8 cellular contexts compared by ENCODE assay signal in genomic region chr5:137734962-137735530, GRCh38. TPM values are rescaled to one million over a fixed set of nuclear protein-coding genes. Genes with fewer than 3 reads are reported as not detected.
DNase-seq lines count a peak whose midpoint lies in the region; ATAC-seq and TF ChIP-seq lines count a peak whose summit lies in the region.

No MANE protein-coding gene starts in this region.

- H3K36me3 ChIP-seq in ectodermal cell (ENCODE audit: control insufficient read depth, insufficient read depth, low read length), result no peaks in the 10 kb centered on the region
- H3K36me3 ChIP-seq in tibial nerve, result no peaks in the 10 kb centered on the region

- peak; percentile 26 for ATAC-seq in GM19452 (IDR thresholded peaks at IDR 0.05; ENCODE audit: unreplicated experiment)

- H3K4me1 Mint-ChIP-seq in Calu3 (ENCODE audit: low read depth, unreplicated experiment), result peaks cover 10% of the 10 kb centered on the region

- no peaks in the 10 kb centered on the region for H3K9me3 Mint-ChIP-seq in Calu3 (ENCODE audit: low read depth, unreplicated experiment)

- WGBS in ectodermal cell, 2 experiments, result 13 to 17% methylated on average over 14 of the region's 14 CpGs
- WGBS in lower leg skin, 2 donors, result 1 to 5% methylated on average over 14 of the region's 14 CpGs
- 11 to 13% methylated on average over 14 of the region's 14 CpGs for WGBS in tibial nerve, 2 donors

- no peaks in the 10 kb centered on the region for H3K27me3 Mint-ChIP-seq in Calu3 (ENCODE audit: unreplicated experiment)

- H3K4me1 ChIP-seq in ectodermal cell (ENCODE audit: control insufficient read depth, insufficient read depth, low read length) (peaks cover 8% of the 10 kb centered on the region), tibial nerve (peaks cover 0 to 27% (median 10%) of the 10 kb centered on the region in 4 donors)

- CTCF ChIA-PET in Calu3 (lab: Charles Lee), result interaction anchor here (1.3 to 3.8 kb wide), 3 partner anchors 17 to 105 kb away, joined by 6 to 77 read pairs (median 14); no protein-coding TSS in a partner anchor

- TF ChIP-seq CTCF in Calu3 (IDR thresholded peaks at IDR 0.05; ENCODE audit: unreplicated experiment), result no peak
- no peak for TF ChIP-seq CTCF in lower leg skin (IDR thresholded peaks at IDR 0.05)
- TF ChIP-seq CTCF in tibial nerve (IDR thresholded peaks at IDR 0.05), result no peak

- peak overlapping the region; percentile 57 for H3K27ac ChIP-seq in ectodermal cell (ENCODE audit: insufficient read depth, low read depth, low read length, poor library complexity, severe bottlenecking)
- peak overlapping the region; percentile 46 to 78 (median 56) for H3K27ac ChIP-seq in tibial nerve

- H3K27ac Mint-ChIP-seq in Calu3 (ENCODE audit: unreplicated experiment), result no peak overlapping the region

- H3K4me3 ChIP-seq in ectodermal cell (ENCODE audit: insufficient read depth, low read depth, low read length) (peak overlapping the region; percentile 52), lower leg skin (ENCODE audit: low read depth, poor library complexity, severe bottlenecking) (peak overlapping the region; percentile 0), tibial nerve (peak overlapping the region; percentile 26 to 45 (median 34))

- no peak for TF ChIP-seq EP300 in tibial nerve (IDR thresholded peaks at IDR 0.05)

- no peak for TF ChIP-seq POLR2A in lower leg skin (IDR thresholded peaks at IDR 0.05)
- no peak for TF ChIP-seq POLR2A in tibial nerve (IDR thresholded peaks at IDR 0.05)

- H3K36me3 Mint-ChIP-seq in Calu3 (ENCODE audit: insufficient read depth, unreplicated experiment), result no peaks in the 10 kb centered on the region

- H3K4me3 Mint-ChIP-seq in Calu3 (ENCODE audit: low read depth, unreplicated experiment), result no peak overlapping the region

- H3K27me3 ChIP-seq in ectodermal cell (ENCODE audit: control insufficient read depth, insufficient read depth, low read length, poor library complexity, severe bottlenecking), result no peaks in the 10 kb centered on the region
- H3K27me3 ChIP-seq in tibial nerve, result no peaks in the 10 kb centered on the region

- DNase-seq in Calu3 (peak; percentile 34), NCI-H345 treated with DMSO at 0.1 percent for 48 hours (lab: John Stamatoyannopoulos, UW; ENCODE audit: unreplicated experiment) (peak; percentile 73), lower leg skin (ENCODE audit: low spot score in 2 of 2) (peak; percentile 29 to 88), tibial nerve (ENCODE audit: low spot score in 2 of 2) (peak in 1 of 2 donors; percentile 19), activated gamma-delta T cell (lab: John Stamatoyannopoulos, UW) (no peak), SIG-M5 (lab: John Stamatoyannopoulos, UW) (no peak)

- no peaks in the 10 kb centered on the region for H3K9me3 ChIP-seq in ectodermal cell (ENCODE audit: control insufficient read depth, low read length)
- H3K9me3 ChIP-seq in tibial nerve, result no peaks in the 10 kb centered on the region

- intact Hi-C loops in Calu3 (cut with micrococcal nuclease; ENCODE audit: unreplicated experiment), result no loop called here
- intact Hi-C loops in lower leg skin (cut with DNase I; ENCODE audit: low total_unique reads), result no loop called here

- no TSS peak for BruUV-seq in Calu3 (replicated peaks; lab: Mats Ljungman, UMichigan)

RNA-seq across cellular contexts. Expression of gene KLHL3, which starts 0.8 kb away (rescaled TPM):
- total RNA-seq in Calu3 (2022) (16.9 and 18.2 TPM in 2 replicates), lower leg skin (1 to 10 TPM; 1.0 to 3.0 (median 2.1) TPM), tibial nerve (10 to 100 TPM; 22.5 to 35.7 (median 27.5) TPM)
- polyA plus RNA-seq in ectodermal cell (2013, experiment 1 of 4), result 11.2 TPM
- polyA plus RNA-seq in ectodermal cell (2013, experiment 2 of 4), result 10.5 TPM
- 9.5 TPM for polyA plus RNA-seq in ectodermal cell (2013, experiment 3 of 4)
- 8.9 TPM for polyA plus RNA-seq in ectodermal cell (2013, experiment 4 of 4)

RNA-seq across cellular contexts. Expression of gene HNRNPA0, which starts 19.1 kb away (rescaled TPM):
- total RNA-seq in Calu3 (2022) (40.5 and 42.3 TPM in 2 replicates), lower leg skin (10 to 100 TPM in 1 of 4 donors, 1 to 10 TPM in 3; 6.9 to 11.5 (median 9.3) TPM), tibial nerve (10 to 100 TPM; 12.6 to 17.0 (median 15.0) TPM)
- 123 TPM for polyA plus RNA-seq in ectodermal cell (2013, experiment 1 of 4)
- 128 TPM for polyA plus RNA-seq in ectodermal cell (2013, experiment 2 of 4)
- polyA plus RNA-seq in ectodermal cell (2013, experiment 3 of 4), result 78.3 TPM
- 85.6 TPM for polyA plus RNA-seq in ectodermal cell (2013, experiment 4 of 4)

Comparison
In these comparisons a context has a peak if more than half of its experiments do, and no peak if none do; other contexts are left out.
1. DNase-seq: peak in Calu3 (single experiment), NCI-H345 treated with DMSO at 0.1 percent for 48 hours (single experiment) and lower leg skin (2 of 2); none in activated gamma-delta T cell (single experiment) and SIG-M5 (single experiment).
2. H3K4me3 ChIP-seq: peak in every context shown above with its lines; median percentile 52 in ectodermal cell; 34 in tibial nerve; 0 in lower leg skin.